Comparison of ENCODE assay signal across 28 cellular contexts in genomic region chr14:30798516-30798915, GRCh38.
"Had no signal": no experiment of that assay in that cellular context is flagged by ENCODE, and none has a peak within 500 bp of the region (broad histone marks: within the 10 kb centered on the region; RNA-seq: fewer than 3 reads in every experiment).

No MANE protein-coding gene starts in this region.

- DNase-seq: activated CD4-positive, alpha-beta memory T cell treated with anti-CD3 and anti-CD28 coated beads for 36 hours; activated CD4-positive, alpha-beta T cell treated with anti-CD3 and anti-CD28 coated beads for 36 hours; activated CD4-positive, alpha-beta T cell treated with anti-CD3 and anti-CD28 coated beads, Interleukin-2, amount 10 ng/mL, durations not matched to agents 24 days and 14 days; activated CD4-positive, CD25-positive, alpha-beta regulatory T cell; activated CD4-positive, CD25-positive, alpha-beta regulatory T cell treated with anti-CD3 and anti-CD28 coated beads, Interleukin-2, amount 50 U/mL, for 72 hours; activated CD8-positive, alpha-beta memory T cell treated with anti-CD3 and anti-CD28 coated beads, Interleukin-2, amount 10 ng/mL, durations not matched to agents 7 days and 5 days; activated CD8-positive, alpha-beta memory T cell treated with anti-CD3 and anti-CD28 coated beads, Interleukin-2, amount 50 U/mL, for 4 hours; activated CD8-positive, alpha-beta T cell treated with anti-CD3 and anti-CD28 coated beads, Interleukin-2, amount 10 ng/mL, durations not matched to agents 7 days and 5 days; activated effector memory CD4-positive, alpha-beta T cell treated with anti-CD3 and anti-CD28 coated beads, Interleukin-2, amount 50 U/mL, for 16 hours; activated naive CD4-positive, alpha-beta T cell treated with anti-CD3 and anti-CD28 coated beads for 36 hours; activated naive CD8-positive, alpha-beta T cell treated with anti-CD3 and anti-CD28 coated beads for 36 hours; activated naive CD8-positive, alpha-beta T cell treated with anti-CD3 and anti-CD28 coated beads, Interleukin-2, amount 50 U/mL, for 24 hours; activated T-cell treated with anti-CD3 and anti-CD28 coated beads, Interleukin-2, amount 50 U/mL, for 1 hour; activated T-cell treated with anti-CD3 and anti-CD28 coated beads, Interleukin-2, amount 50 U/mL, for 48 hours; adrenal gland; amygdala; aorta; body of pancreas; caudate nucleus; cerebellar nuclear complex; colonic mucosa; effector CD8-positive, alpha-beta T cell; esophagus squamous epithelium; foreskin fibroblast; T-helper 1 cell; T-helper 17 cell; T1000 had no signal

- H3K9me3 ChIP-seq: adrenal gland, body of pancreas, colonic mucosa, esophagus squamous epithelium had no signal

- H3K27me3 ChIP-seq: adrenal gland, body of pancreas, colonic mucosa, esophagus squamous epithelium had no signal

- H3K36me3 ChIP-seq: adrenal gland, colonic mucosa, esophagus squamous epithelium had no signal

- H3K27ac ChIP-seq: adrenal gland, body of pancreas, colonic mucosa, epithelial cell of prostate, esophagus squamous epithelium had no signal

- H3K4me3 ChIP-seq: adrenal gland, body of pancreas, colonic mucosa, esophagus squamous epithelium had no signal

- H3K4me1 ChIP-seq: adrenal gland, body of pancreas, colonic mucosa, esophagus squamous epithelium had no signal
